14 cellular contexts compared by ENCODE assay signal in genomic region chr14:102408729-102409128, GRCh38. TPM values are rescaled to one million over a fixed set of nuclear protein-coding genes. Genes with fewer than 3 reads are reported as not detected.
DNase-seq lines count a peak whose midpoint lies in the region; ATAC-seq and TF ChIP-seq lines count a peak whose summit lies in the region.
"Had no signal": no experiment of that assay in that cellular context is flagged by ENCODE, and none has a peak within 500 bp of the region (broad histone marks: within the 10 kb centered on the region; RNA-seq: fewer than 3 reads in every experiment).

No MANE protein-coding gene starts in this region.

- peak overlapping the region; percentile 55 for H3K27ac Mint-ChIP-seq in activated T-helper 17 cell treated with anti-CD3 and anti-CD28 coated beads, Interleukin-2, amount 50 U/mL, for 72 hours
- H3K27ac Mint-ChIP-seq: type B pancreatic cell had no signal

- H3K4me2 ChIP-seq in SK-N-SH = no peak overlapping the region
- H3K4me2 ChIP-seq: BLaER1 had no signal

- no peaks in the 10 kb centered on the region for H3K9me2 ChIP-seq in SK-N-SH

- H3K27me3 Mint-ChIP-seq in activated T-helper 17 cell treated with anti-CD3 and anti-CD28 coated beads, Interleukin-2, amount 50 U/mL, for 72 hours = no peaks in the 10 kb centered on the region
- H3K27me3 Mint-ChIP-seq: type B pancreatic cell had no signal

- H3K27me3 ChIP-seq in heart right ventricle = no peaks in the 10 kb centered on the region
- H3K27me3 ChIP-seq in gastrocnemius medialis = no peaks in the 10 kb centered on the region
- H3K27me3 ChIP-seq in SK-N-SH (ENCODE audit: insufficient read depth) = no peaks in the 10 kb centered on the region
- H3K27me3 ChIP-seq: BLaER1, SJCRH30 had no signal

- no peak overlapping the region for H3K9ac ChIP-seq in SK-N-SH
- H3K9ac ChIP-seq: BLaER1 had no signal

- intact Hi-C loops in heart right ventricle (cut with DNase I) (no loop called here), gastrocnemius medialis (cut with DNase I; ENCODE audit: low total_unique reads) (loop anchor here (2.0 to 5.0 kb wide), 2 partner anchors 46 to 91 kb away; partner anchors contain the start of genes CINP, TECPR2 and ZNF839)

- H3K4me3 ChIP-seq in heart right ventricle (no peak overlapping the region), gastrocnemius medialis (no peak overlapping the region), SK-N-SH (ENCODE audit: low read depth in 2 of 2, low read length in 1 of 2) (no peak overlapping the region)
- H3K4me3 ChIP-seq: BLaER1, SJCRH30 had no signal

- no peaks in the 10 kb centered on the region for H3K79me2 ChIP-seq in SK-N-SH (ENCODE audit: insufficient read depth)

- H3K36me3 Mint-ChIP-seq in activated T-helper 17 cell treated with anti-CD3 and anti-CD28 coated beads, Interleukin-2, amount 50 U/mL, for 72 hours (ENCODE audit: low read depth) = peaks cover 13% of the 10 kb centered on the region

- TF ChIP-seq CTCF in heart right ventricle (IDR thresholded peaks at IDR 0.05) (no peak), gastrocnemius medialis (IDR thresholded peaks at IDR 0.05 in 4 of 5, conservative IDR thresholded peaks at IDR 0.05 in 1 of 5) (no peak), GM20000 (IDR thresholded peaks at IDR 0.05; ENCODE audit: extremely low read depth, missing control alignments) (no peak), SK-N-SH (IDR thresholded peaks at IDR 0.05) (no peak)

- H3K36me3 ChIP-seq in heart right ventricle (peaks cover 0 to 50% (median 0%) of the 10 kb centered on the region in 9 donors), gastrocnemius medialis (no peaks in the 10 kb centered on the region), SK-N-SH (replicated peaks in 1 of 2; ENCODE audit: control insufficient read depth in 1 of 2, insufficient read depth in 2 of 2, low read length in 1 of 2) (peaks cover 4 to 26% of the 10 kb centered on the region in 2 experiments)

- DNase-seq in HT1080 (ENCODE audit: low read depth) (peak; percentile 16), heart right ventricle (peak in 1 of 2 donors; percentile 16), gastrocnemius medialis (peak; percentile 52 to 77), GM20000 (ENCODE audit: low spot score) (no peak), SK-N-SH (no peak)
- DNase-seq in activated effector memory CD4-positive, alpha-beta T cell treated with Interleukin-2 at 50 U/mL for 16 hours = no peak
- DNase-seq: activated gamma-delta T cell; NCI-H2107; NK-92 treated with Interleukin-12 subunit alpha and Interleukin-12 subunit beta, amount 100 ng/mL, for 24 hours; SJCRH30 had no signal

- H3K4me3 Mint-ChIP-seq in activated T-helper 17 cell treated with anti-CD3 and anti-CD28 coated beads, Interleukin-2, amount 50 U/mL, for 72 hours = no peak overlapping the region
- H3K4me3 Mint-ChIP-seq: type B pancreatic cell had no signal

- H3K4me1 ChIP-seq in heart right ventricle (peaks cover 0 to 19% (median 11%) of the 10 kb centered on the region in 9 donors), gastrocnemius medialis (peaks cover 32 to 42% of the 10 kb centered on the region in 2 donors), SK-N-SH (ENCODE audit: control insufficient read depth in 1 of 2, insufficient read depth in 2 of 2, low read depth in 1 of 2, low read length in 1 of 2) (no peaks in the 10 kb centered on the region)
- H3K4me1 ChIP-seq: SJCRH30 had no signal

- no peak for TF ChIP-seq POLR2A in gastrocnemius medialis (IDR thresholded peaks at IDR 0.05)

- no peak for TF ChIP-seq RAD21 in SK-N-SH (IDR thresholded peaks at IDR 0.05; ENCODE audit: low read length)

- no peak for ATAC-seq in activated T-helper 17 cell treated with anti-CD3 and anti-CD28 coated beads, Interleukin-2, amount 50 U/mL, for 72 hours (replicated peaks)
- peak in 7 of 8 donors; percentile 55 to 81 (median 69) for ATAC-seq in heart right ventricle
- ATAC-seq in gastrocnemius medialis = peak; percentile 59 to 67
- ATAC-seq in activated CD4-positive, CD25-positive, alpha-beta regulatory T cell treated with anti-CD3 and anti-CD28 coated beads, Interleukin-2, amount 50 U/mL, for 24 hours = no peak

- no peaks in the 10 kb centered on the region for H4K20me1 ChIP-seq in SK-N-SH (ENCODE audit: insufficient read depth)
- H4K20me1 ChIP-seq: BLaER1 had no signal

- TF ChIP-seq EP300 in SK-N-SH (IDR thresholded peaks at IDR 0.05; ENCODE audit: borderline replicate concordance in 1 of 2, low read depth in 1 of 2, low read length in 1 of 2) = no peak

- peaks cover 5% of the 10 kb centered on the region for H3K4me1 Mint-ChIP-seq in activated T-helper 17 cell treated with anti-CD3 and anti-CD28 coated beads, Interleukin-2, amount 50 U/mL, for 72 hours

- CTCF ChIA-PET in SK-N-SH (lab: Yijun Ruan, JAX) = interaction anchor here (0.9 kb wide), 1 partner anchor 29 kb away, joined by 4 read pairs; no protein-coding TSS in a partner anchor

- peaks cover 0 to 2% (median 0%) of the 10 kb centered on the region in 11 donors for H3K9me3 ChIP-seq in heart right ventricle
- no peaks in the 10 kb centered on the region for H3K9me3 ChIP-seq in gastrocnemius medialis
- H3K9me3 ChIP-seq in SK-N-SH = 0 out of 2 replicates have a peak, but pooled peaks cover under 1% of the 10 kb centered on the region
- H3K9me3 ChIP-seq: SJCRH30 had no signal

- no peak overlapping the region for H2AFZ ChIP-seq in SK-N-SH (ENCODE audit: low read depth)

- H3F3A ChIP-seq in SK-N-SH (replicated peaks; ENCODE audit: insufficient read depth) = no peaks in the 10 kb centered on the region

- in situ Hi-C loops in gastrocnemius medialis (cut with MboI; ENCODE audit: low sequenced_read_pairs in 4 of 4) = no loop called here

- H3K27ac ChIP-seq in heart right ventricle (peak overlapping the region; percentile 45 to 86 (median 72)), gastrocnemius medialis (peak overlapping the region; percentile 86 to 96 (median 90)), SK-N-SH (ENCODE audit: low read depth in 2 of 2, low read length in 1 of 2) (no peak overlapping the region)
- H3K27ac ChIP-seq: BLaER1, SJCRH30 had no signal

- POLR2A ChIA-PET in SK-N-SH (lab: Yijun Ruan, JAX) = no interaction called here

- H3K9me3 Mint-ChIP-seq in activated T-helper 17 cell treated with anti-CD3 and anti-CD28 coated beads, Interleukin-2, amount 50 U/mL, for 72 hours = no peaks in the 10 kb centered on the region
- H3K9me3 Mint-ChIP-seq: type B pancreatic cell had no signal

TF ChIP-seq in SK-N-SH, 30 proteins besides CTCF, POLR2A, EP300 and RAD21 (continues in another document):
- TF ChIP-seq ZBTB33 (IDR thresholded peaks at IDR 0.05; ENCODE audit: borderline replicate concordance, low read depth) (no peak), FOXM1 (IDR thresholded peaks at IDR 0.05; ENCODE audit: low read depth) (no peak), USF1 (IDR thresholded peaks at IDR 0.05; ENCODE audit: borderline replicate concordance, low read depth) (no peak), MEF2A (IDR thresholded peaks at IDR 0.05; ENCODE audit: borderline replicate concordance, low read depth) (no peak), TCF12 (IDR thresholded peaks at IDR 0.05) (no peak), EZH2phosphoT487 (IDR thresholded peaks at IDR 0.05; ENCODE audit: borderline replicate concordance, low read depth) (no peak), GABPA (IDR thresholded peaks at IDR 0.05; ENCODE audit: low read depth) (no peak), GATA2 (CRISPR knock-in tag; IDR thresholded peaks at IDR 0.05) (no peak)

RNA-seq across cellular contexts. Expression of gene TECPR2, which starts 46.0 kb away (rescaled TPM):
- total RNA-seq in HT1080 (2014; rRNA removed; shearing (Covaris generic)) = 9.0 and 9.1 TPM in 2 replicates
- 5.8 and 13.2 TPM in 2 replicates for polyA plus RNA-seq in HT1080 (2015; cell fraction: cytosol; rRNA removed)
- 10.2 and 14.4 TPM in 2 replicates for polyA plus RNA-seq in HT1080 (2015; cell fraction: nucleus; rRNA removed)
- total RNA-seq in activated T-helper 17 cell treated with anti-CD3 and anti-CD28 coated beads, Interleukin-2, amount 50 U/mL, for 72 hours = 1 to 10 TPM; 4.6 to 4.9 TPM
- total RNA-seq in heart right ventricle (10 to 100 TPM; 20.1 to 34.2 (median 25.3) TPM), gastrocnemius medialis (10 to 100 TPM; 10.0 to 45.0 (median 20.2) TPM)
- polyA plus RNA-seq in heart right ventricle (1 to 10 TPM; 6.8 to 6.9 TPM), SK-N-SH (2012; rRNA removed) (6.9 and 8.1 TPM in 2 replicates)
- polyA plus RNA-seq in SK-N-SH (2012; cell fraction: cytosol; rRNA removed) = 4.9 and 6.1 TPM in 2 replicates
- 11.5 and 15.5 TPM in 2 replicates for polyA plus RNA-seq in SK-N-SH (2012; cell fraction: nucleus; rRNA removed)

RNA-seq across cellular contexts. Expression of gene CINP, which starts 46.0 kb away (rescaled TPM):
- total RNA-seq in HT1080 (2014; rRNA removed; shearing (Covaris generic)) = 94.3 and 105 TPM in 2 replicates
- polyA plus RNA-seq in HT1080 (2015; cell fraction: cytosol; rRNA removed) = 96.2 and 102 TPM in 2 replicates
- polyA plus RNA-seq in HT1080 (2015; cell fraction: nucleus; rRNA removed) = 47.7 and 48.8 TPM in 2 replicates
- 10 to 100 TPM; 33.5 to 37.8 TPM for total RNA-seq in activated T-helper 17 cell treated with anti-CD3 and anti-CD28 coated beads, Interleukin-2, amount 50 U/mL, for 72 hours
- total RNA-seq in heart right ventricle (10 to 100 TPM; 26.6 to 36.7 (median 31.0) TPM), gastrocnemius medialis (10 to 100 TPM; 19.2 to 25.1 (median 21.5) TPM)
- polyA plus RNA-seq in heart right ventricle (10 to 100 TPM; 40.8 to 46.0 TPM), SK-N-SH (2012; rRNA removed) (50.4 and 59.3 TPM in 2 replicates)
- polyA plus RNA-seq in SK-N-SH (2012; cell fraction: cytosol; rRNA removed) = 58.8 and 59.2 TPM in 2 replicates
- polyA plus RNA-seq in SK-N-SH (2012; cell fraction: nucleus; rRNA removed) = 29.1 and 36.3 TPM in 2 replicates

Comparison
In these comparisons a context has a peak if more than half of its experiments do, and no peak if none do; other contexts are left out.
1. DNase-seq: peak in HT1080 (single experiment) and gastrocnemius medialis (2 of 2); none in activated effector memory CD4-positive, alpha-beta T cell treated with Interleukin-2 at 50 U/mL for 16 hours (single experiment), GM20000 (single experiment) and SK-N-SH (single experiment).
2. ATAC-seq: peak in heart right ventricle (7 of 8) and gastrocnemius medialis (2 of 2); none in activated T-helper 17 cell treated with anti-CD3 and anti-CD28 coated beads, Interleukin-2, amount 50 U/mL, for 72 hours (single experiment) and activated CD4-positive, CD25-positive, alpha-beta regulatory T cell treated with anti-CD3 and anti-CD28 coated beads, Interleukin-2, amount 50 U/mL, for 24 hours (0 of 2).
3. H3K27ac ChIP-seq: peak in heart right ventricle (10 of 10) and gastrocnemius medialis (4 of 4); none in SK-N-SH (0 of 2).